ENCODE assay signal across 8 cellular contexts in the genomic region with DNA sequence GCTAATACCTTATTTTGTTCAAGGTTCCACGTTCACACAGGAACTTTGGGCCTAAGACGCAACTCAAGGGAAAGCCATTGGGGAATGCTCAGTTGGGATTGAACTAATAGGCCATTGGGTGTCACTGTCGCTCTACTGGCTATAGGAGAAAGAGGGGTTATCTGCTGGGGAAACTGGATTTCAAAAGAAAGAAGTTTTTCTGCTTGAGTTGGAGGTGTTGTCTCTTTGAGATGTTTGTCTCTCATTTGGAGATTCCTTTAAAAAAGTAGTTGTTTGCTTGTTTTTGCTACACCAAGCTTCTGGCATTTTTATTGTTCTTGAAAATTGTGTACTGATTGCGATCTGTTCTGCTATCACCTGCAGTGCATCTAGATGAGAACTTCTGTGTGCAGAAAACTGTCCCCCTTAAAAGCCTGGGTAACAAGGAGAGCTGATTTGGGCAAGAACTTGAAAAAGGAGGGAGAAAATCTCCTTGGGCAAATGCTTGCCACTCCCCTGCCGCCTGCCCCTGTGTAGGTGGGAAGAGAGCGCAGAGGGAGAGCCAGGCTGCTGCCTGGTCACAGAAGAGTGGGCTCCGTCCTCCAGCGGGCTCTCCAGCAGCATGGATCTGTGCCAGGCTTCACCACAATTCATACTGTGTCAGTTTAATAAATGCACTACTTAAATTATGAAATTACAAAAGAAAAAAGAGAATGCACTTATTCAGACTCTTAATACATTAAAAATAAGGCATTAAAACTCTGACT. TPM values are rescaled to one million over a fixed set of nuclear protein-coding genes. Genes with fewer than 3 reads are reported as not detected.
DNase-seq lines count a peak whose midpoint lies in the region; ATAC-seq and TF ChIP-seq lines count a peak whose summit lies in the region.

No MANE protein-coding gene starts in this region.

- no peak overlapping the region for H3K9ac ChIP-seq in adipocyte (ENCODE audit: low read length)
- peak overlapping the region in 1 of 2 donors; percentile 29 for H3K9ac ChIP-seq in liver (ENCODE audit: low read depth in 1 of 2, low read length in 2 of 2)

- peaks cover 33% of the 10 kb centered on the region for H3K4me1 ChIP-seq in cardiac muscle cell (ENCODE audit: low read depth)
- H3K4me1 ChIP-seq in adipocyte (ENCODE audit: control insufficient read depth, insufficient read depth, low read length): peaks cover 40% of the 10 kb centered on the region
- peaks cover 17 to 67% (median 50%) of the 10 kb centered on the region in 4 donors for H3K4me1 ChIP-seq in liver (ENCODE audit: control insufficient read depth in 4 of 4, insufficient read depth in 4 of 4, low read length in 3 of 4)

- peak; percentile 49 to 59 for DNase-seq in cardiac muscle cell (ENCODE audit: low read depth in 1 of 2, low spot score in 1 of 2)
- DNase-seq in Right ventricle myocardium inferior (ENCODE audit: missing footprints): no peak
- DNase-seq in NCI-H2029 (lab: John Stamatoyannopoulos, UW): peak; percentile 49
- DNase-seq in adipocyte (ENCODE audit: low read depth): peak; percentile 41
- no peak for DNase-seq in epidermal melanocyte (ENCODE audit: insufficient read length, low spot score)
- DNase-seq in activated gamma-delta T cell treated with Interleukin-2 at 50 U/mL for 16 hours: no peak

- peak; percentile 75 to 79 for TF ChIP-seq RAD21 in liver (IDR thresholded peaks at IDR 0.05)

- TF ChIP-seq CTCF in cardiac muscle cell (IDR thresholded peaks at IDR 0.05; ENCODE audit: low read depth, low read length) (peak; percentile 45), liver (IDR thresholded peaks at IDR 0.05; ENCODE audit: low read depth, low read length, missing input control) (peak; percentile 42)

- ATAC-seq in Right ventricle myocardium inferior (no peak), HG03139 (IDR thresholded peaks at IDR 0.05; ENCODE audit: unreplicated experiment) (no peak)

- no peak overlapping the region for H3K4me3 ChIP-seq in cardiac muscle cell
- no peak overlapping the region for H3K4me3 ChIP-seq in adipocyte (ENCODE audit: low read length)
- H3K4me3 ChIP-seq in liver (ENCODE audit: low read depth in 1 of 3, low read length in 3 of 3): no peak overlapping the region

- 82% methylated on average over 8 of the region's 8 CpGs for WGBS in liver

- H3K36me3 ChIP-seq in cardiac muscle cell (no peaks in the 10 kb centered on the region), adipocyte (ENCODE audit: control insufficient read depth, insufficient read depth, low read length, severe bottlenecking) (no peaks in the 10 kb centered on the region), liver (ENCODE audit: control insufficient read depth in 4 of 4, insufficient read depth in 3 of 4, low read depth in 1 of 4, low read length in 3 of 4) (no peaks in the 10 kb centered on the region)

- H3K27me3 ChIP-seq in cardiac muscle cell (no peaks in the 10 kb centered on the region), adipocyte (replicated peaks; ENCODE audit: control insufficient read depth, insufficient read depth, low read length) (no peaks in the 10 kb centered on the region), liver (ENCODE audit: control insufficient read depth in 4 of 4, insufficient read depth in 4 of 4, low read length in 3 of 4) (no peaks in the 10 kb centered on the region)

- intact Hi-C loops in Right ventricle myocardium inferior (cut with DNase I): loop anchor here (2.0 kb wide), 1 partner anchor 352 kb away; no protein-coding TSS in a partner anchor

- H3K27ac ChIP-seq in cardiac muscle cell (no peak overlapping the region), liver (ENCODE audit: low read depth in 1 of 2, low read length in 2 of 2) (no peak overlapping the region)

- H3K9me3 ChIP-seq in cardiac muscle cell (ENCODE audit: low read depth) (no peaks in the 10 kb centered on the region), adipocyte (ENCODE audit: control insufficient read depth, low read length) (no peaks in the 10 kb centered on the region), liver (ENCODE audit: control insufficient read depth in 4 of 4, low read length in 3 of 4) (no peaks in the 10 kb centered on the region)

TF ChIP-seq in liver, 16 proteins besides CTCF, POLR2A, EP300 and RAD21:
- TF ChIP-seq FOXA2 (IDR thresholded peaks at IDR 0.05): no peak
- TF ChIP-seq HNF4G (IDR thresholded peaks at IDR 0.05): no peak
- TF ChIP-seq RXRA (IDR thresholded peaks at IDR 0.05): no peak
- TF ChIP-seq FOXA1 (IDR thresholded peaks at IDR 0.05): no peak
- TF ChIP-seq YY1 (IDR thresholded peaks at IDR 0.05): peak; percentile 35

RNA-seq across cellular contexts. Expression of gene PEX14, which starts 39.9 kb away (rescaled TPM):
- 29.2 and 32.1 TPM in 2 replicates for total RNA-seq in cardiac muscle cell
- 25.0 and 25.7 TPM in 2 replicates for polyA plus RNA-seq in cardiac muscle cell
- total RNA-seq in Right ventricle myocardium inferior: 17.8 TPM
- 10 to 100 TPM in 1 of 2 donors, 1 to 10 TPM in 1; 7.1 to 11.5 TPM for total RNA-seq in liver
- polyA plus RNA-seq in liver: 10 to 100 TPM; 11.9 to 16.1 TPM

RNA-seq across cellular contexts. Expression of gene DFFA, which starts 42.3 kb away (rescaled TPM):
- total RNA-seq in cardiac muscle cell (42.0 and 53.6 TPM in 2 replicates), Right ventricle myocardium inferior (24.0 TPM), liver (10 to 100 TPM; 10.6 to 20.0 TPM)
- polyA plus RNA-seq in cardiac muscle cell (47.5 and 69.4 TPM in 2 replicates), liver (10 to 100 TPM; 11.5 to 17.1 TPM)

Comparison
In these comparisons a context has a peak if more than half of its experiments do, and no peak if none do; other contexts are left out.
1. DNase-seq: peak in cardiac muscle cell (2 of 2), NCI-H2029 (single experiment) and adipocyte (single experiment); none in Right ventricle myocardium inferior (single experiment), epidermal melanocyte (single experiment) and activated gamma-delta T cell treated with Interleukin-2 at 50 U/mL for 16 hours (single experiment).